ENCODE assay signal across 21 cellular contexts in the genomic region with DNA sequence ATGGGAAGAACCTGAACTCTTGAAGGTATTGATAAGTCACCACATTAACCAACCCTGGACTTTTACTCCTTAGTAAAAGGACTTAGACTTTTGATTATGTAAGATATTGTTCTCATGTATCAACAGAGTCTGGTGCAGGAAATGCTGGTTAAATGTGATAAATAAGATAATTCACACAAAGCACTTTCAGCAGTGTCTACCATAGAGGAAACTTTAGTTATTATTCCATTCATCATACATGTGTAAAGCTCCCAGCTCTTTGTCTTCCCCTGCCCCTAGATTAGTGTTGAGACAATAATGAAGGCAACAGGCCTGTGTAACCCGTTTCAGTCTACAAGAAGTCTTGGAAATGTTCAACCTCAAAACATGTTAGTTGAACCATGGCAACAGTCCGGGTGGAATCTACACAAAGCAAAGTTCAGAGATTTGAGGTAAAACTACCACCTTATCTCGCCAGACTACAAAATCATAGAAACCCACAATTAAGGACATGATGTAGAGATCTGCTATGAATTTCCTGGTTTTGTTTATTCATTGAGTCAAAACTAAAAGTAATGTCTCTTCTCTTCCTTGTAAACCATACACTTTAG.
"Had no signal": no experiment of that assay in that cellular context is flagged by ENCODE, and none has a peak within 500 bp of the region (broad histone marks: within the 10 kb centered on the region; RNA-seq: fewer than 3 reads in every experiment).

No MANE protein-coding gene starts in this region.

- H3K4me3 Mint-ChIP-seq: activated B cell treated with CpG ODN at 0.5 μM for 24 hours; activated CD4-positive, alpha-beta memory T cell treated with anti-CD3 and anti-CD28 coated beads for 36 hours; activated CD8-positive, alpha-beta memory T cell treated with anti-CD3 and anti-CD28 coated beads, Interleukin-2, amount 10 ng/mL, durations not matched to agents 7 days and 5 days; brain had no signal

- H3K4me3 ChIP-seq: esophagus squamous epithelium, right lobe of liver, stomach had no signal

- H3K27ac Mint-ChIP-seq: activated B cell treated with CpG ODN at 0.5 μM for 24 hours; activated CD4-positive, alpha-beta memory T cell treated with anti-CD3 and anti-CD28 coated beads for 36 hours; activated CD8-positive, alpha-beta memory T cell treated with anti-CD3 and anti-CD28 coated beads, Interleukin-2, amount 10 ng/mL, durations not matched to agents 7 days and 5 days; brain had no signal

- H3K27me3 ChIP-seq: esophagus squamous epithelium, neutrophil, right lobe of liver, stomach had no signal

- H3K27me3 Mint-ChIP-seq: activated B cell treated with CpG ODN at 0.5 μM for 24 hours; activated CD4-positive, alpha-beta memory T cell treated with anti-CD3 and anti-CD28 coated beads for 36 hours; activated CD8-positive, alpha-beta memory T cell treated with anti-CD3 and anti-CD28 coated beads, Interleukin-2, amount 10 ng/mL, durations not matched to agents 7 days and 5 days had no signal

- H3K36me3 Mint-ChIP-seq: brain had no signal

- DNase-seq: activated B cell treated with CpG ODN at 0.5 μM for 24 hours; activated CD4-positive, alpha-beta memory T cell treated with anti-CD3 and anti-CD28 coated beads for 36 hours; activated CD4-positive, alpha-beta T cell treated with anti-CD3 and anti-CD28 coated beads for 4 hours; activated CD8-positive, alpha-beta memory T cell treated with anti-CD3 and anti-CD28 coated beads, Interleukin-2, amount 10 ng/mL, durations not matched to agents 7 days and 5 days; activated naive CD4-positive, alpha-beta T cell treated with Interleukin-2 at 50 U/mL for 16 hours; anterior cingulate cortex; caudate nucleus; cortex of kidney; effector CD8-positive, alpha-beta T cell; esophagus squamous epithelium; left ventricle myocardium superior; right lobe of liver; small intestine; stimulated activated CD4-positive, alpha-beta T cell treated with anti-CD3 and anti-CD28 coated beads, Interleukin-15, amount 100 ng/mL, for 24 hours; stimulated activated CD4-positive, alpha-beta T cell treated with anti-CD3 and anti-CD28 coated beads, Interleukin-2, amount 100 ng/mL, for 48 hours; stomach; T-helper 9 cell; trophoblast cell had no signal

- H3K4me1 ChIP-seq: parathyroid adenoma, right lobe of liver, stomach had no signal

- ATAC-seq: activated CD8-positive, alpha-beta memory T cell treated with anti-CD3 and anti-CD28 coated beads, Interleukin-2, amount 10 ng/mL, durations not matched to agents 7 days and 5 days; left ventricle myocardium superior; right lobe of liver had no signal

- H3K9me3 ChIP-seq: neutrophil had no signal

- H3K27ac ChIP-seq: esophagus squamous epithelium, neutrophil, parathyroid adenoma, right lobe of liver, stomach had no signal

- H3K36me3 ChIP-seq: esophagus squamous epithelium, neutrophil, right lobe of liver, stomach had no signal
